Comparison of ENCODE assay signal across 1 cellular context in the genomic region with DNA sequence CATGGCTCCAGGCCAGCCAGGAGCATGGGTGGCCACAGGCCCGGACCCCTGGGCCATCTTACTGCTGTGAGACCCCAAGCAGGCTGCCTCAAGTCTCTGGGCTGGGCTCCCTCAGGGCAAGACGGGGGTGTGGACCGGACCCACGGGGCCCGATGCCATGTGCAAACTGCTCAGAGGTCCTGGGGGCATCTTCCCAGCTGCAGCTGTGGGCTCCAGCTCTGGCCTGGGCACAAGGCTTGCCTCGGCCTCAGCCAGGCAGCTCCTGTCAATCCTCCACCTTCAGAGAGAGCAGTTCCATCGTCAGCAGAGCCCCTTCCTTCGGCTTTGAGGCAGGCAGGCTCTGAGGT.
TF ChIP-seq lines count a peak whose summit lies in the region.

No MANE protein-coding gene starts in this region.

TF ChIP-seq in H1, 55 proteins besides CTCF, POLR2A, EP300 and RAD21:
- TF ChIP-seq JUN (IDR thresholded peaks at IDR 0.05; ENCODE audit: low read depth, low read length) (no peak), ZNF274 (IDR thresholded peaks at IDR 0.05; ENCODE audit: borderline replicate concordance, extremely low read depth, low read length) (no peak), BRCA1 (IDR thresholded peaks at IDR 0.05; ENCODE audit: low read depth, low read length) (no peak), TBP (IDR thresholded peaks at IDR 0.05; ENCODE audit: low read depth, low read length) (no peak), CBX5 (IDR thresholded peaks at IDR 0.05; ENCODE audit: low read depth, low read length) (no peak), BCL11A (IDR thresholded peaks at IDR 0.05; ENCODE audit: low read depth in 2 of 2, low read length in 2 of 2) (no peak), NANOG (IDR thresholded peaks at IDR 0.05; ENCODE audit: insufficient read depth, low read depth, low read length, poor library complexity, severe bottlenecking) (no peak), EZH2 (IDR thresholded peaks at IDR 0.05; ENCODE audit: low read depth, low read length, severe bottlenecking) (no peak), HDAC6 (IDR thresholded peaks at IDR 0.05; ENCODE audit: low read depth, low read length) (no peak), RNF2 (IDR thresholded peaks at IDR 0.05; ENCODE audit: borderline replicate concordance, low read depth, low read length, missing control alignments, poor library complexity, severe bottlenecking) (no peak), SIX5 (IDR thresholded peaks at IDR 0.05; ENCODE audit: low read depth, low read length) (no peak), RFX5 (IDR thresholded peaks at IDR 0.05; ENCODE audit: borderline replicate concordance, low read depth, low read length) (no peak), SAP30 (IDR thresholded peaks at IDR 0.05; ENCODE audit: insufficient read depth, insufficient replicate concordance, low read length) (no peak), SP4 (IDR thresholded peaks at IDR 0.05; ENCODE audit: low read length) (no peak)
- TF ChIP-seq, protein P1, sequence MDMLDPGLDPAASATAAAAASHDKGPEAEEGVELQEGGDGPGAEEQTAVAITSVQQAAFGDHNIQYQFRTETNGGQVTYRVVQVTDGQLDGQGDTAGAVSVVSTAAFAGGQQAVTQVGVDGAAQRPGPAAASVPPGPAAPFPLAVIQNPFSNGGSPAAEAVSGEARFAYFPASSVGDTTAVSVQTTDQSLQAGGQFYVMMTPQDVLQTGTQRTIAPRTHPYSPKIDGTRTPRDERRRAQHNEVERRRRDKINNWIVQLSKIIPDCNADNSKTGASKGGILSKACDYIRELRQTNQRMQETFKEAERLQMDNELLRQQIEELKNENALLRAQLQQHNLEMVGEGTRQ (IDR thresholded peaks at IDR 0.05; ENCODE audit: low read length) = no peak
- TF ChIP-seq, protein P2, sequence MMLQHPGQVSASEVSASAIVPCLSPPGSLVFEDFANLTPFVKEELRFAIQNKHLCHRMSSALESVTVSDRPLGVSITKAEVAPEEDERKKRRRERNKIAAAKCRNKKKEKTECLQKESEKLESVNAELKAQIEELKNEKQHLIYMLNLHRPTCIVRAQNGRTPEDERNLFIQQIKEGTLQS (IDR thresholded peaks at IDR 0.05; ENCODE audit: insufficient read depth, low read depth, low read length) = no peak
- TF ChIP-seq, protein P3, sequence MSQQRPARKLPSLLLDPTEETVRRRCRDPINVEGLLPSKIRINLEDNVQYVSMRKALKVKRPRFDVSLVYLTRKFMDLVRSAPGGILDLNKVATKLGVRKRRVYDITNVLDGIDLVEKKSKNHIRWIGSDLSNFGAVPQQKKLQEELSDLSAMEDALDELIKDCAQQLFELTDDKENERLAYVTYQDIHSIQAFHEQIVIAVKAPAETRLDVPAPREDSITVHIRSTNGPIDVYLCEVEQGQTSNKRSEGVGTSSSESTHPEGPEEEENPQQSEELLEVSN (IDR thresholded peaks at IDR 0.05) = no peak
TF ChIP-seq in H1: peak in this region for 0.
